ENCODE assay signal across 12 cellular contexts in the genomic region with DNA sequence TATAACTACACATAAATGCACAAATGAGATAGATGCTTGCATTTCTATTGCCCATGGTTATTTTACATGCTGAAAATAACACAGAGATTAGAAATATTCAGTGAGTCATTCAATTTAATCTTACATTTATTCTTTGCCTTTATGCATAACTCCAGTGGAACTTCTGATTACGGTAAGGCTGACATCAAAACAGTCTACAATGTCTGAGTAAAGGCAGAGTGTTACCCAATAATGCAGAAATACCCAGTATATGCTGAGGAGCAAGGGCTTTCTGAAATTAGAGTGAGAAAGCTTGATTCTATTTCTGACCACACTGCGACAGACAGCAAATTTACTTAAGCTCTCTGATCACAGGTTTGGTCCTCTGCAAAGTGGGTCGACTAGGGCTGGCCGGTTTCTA.
"Had no signal": no experiment of that assay in that cellular context is flagged by ENCODE, and none has a peak within 500 bp of the region (broad histone marks: within the 10 kb centered on the region; RNA-seq: fewer than 3 reads in every experiment).

No MANE protein-coding gene starts in this region.

- H3K27ac ChIP-seq: adrenal gland, hepatocyte, sigmoid colon had no signal

- H2AFZ ChIP-seq: hepatocyte had no signal

- ATAC-seq: activated CD4-positive, CD25-positive, alpha-beta regulatory T cell treated with anti-CD3 and anti-CD28 coated beads, Interleukin-2, amount 50 U/mL, for 24 hours; activated T-cell treated with anti-CD3 and anti-CD28 coated beads, Interleukin-2, amount 50 U/mL, for 72 hours; natural killer cell treated with Interleukin-12 subunit alpha and Interleukin-12 subunit beta and Interleukin-15 and Interleukin-18, amount 100 ng/mL, for 72 hours; stimulated activated naive B cell treated with anti-CD40 and anti-IgM and Interleukin-4, amounts not matched to agents 10 μg/mL and 1 μg/mL and 100 μg/mL, for 72 hours had no signal

- H3K9me3 ChIP-seq: adrenal gland, sigmoid colon had no signal

- H3K4me1 ChIP-seq: adrenal gland, sigmoid colon had no signal

- H3K27me3 ChIP-seq: adrenal gland, hepatocyte, sigmoid colon had no signal

- H3K4me3 ChIP-seq: adrenal gland, hepatocyte, lung, sigmoid colon had no signal

- H3K4me2 ChIP-seq: hepatocyte had no signal

- DNase-seq: activated effector memory CD4-positive, alpha-beta T cell treated with anti-CD3 and anti-CD28 coated beads, Interleukin-2, amount 50 U/mL, for 16 hours; activated T-cell treated with anti-CD3 and anti-CD28 coated beads, Interleukin-2, amount 50 U/mL, for 72 hours; adrenal gland; foreskin fibroblast; left cardiac atrium; posterior cingulate gyrus; sigmoid colon; stimulated activated naive B cell treated with anti-CD40 and anti-IgM and Interleukin-4, amounts not matched to agents 10 μg/mL and 1 μg/mL and 100 μg/mL, for 72 hours had no signal
